In genomic region chr11:6297831-6298230, GRCh38 we compare ENCODE assay signal across 10 cellular contexts. TPM values are rescaled to one million over a fixed set of nuclear protein-coding genes. Genes with fewer than 3 reads are reported as not detected.
DNase-seq lines count a peak whose midpoint lies in the region; ATAC-seq and TF ChIP-seq lines count a peak whose summit lies in the region.
"Had no signal": no experiment of that assay in that cellular context is flagged by ENCODE, and none has a peak within 500 bp of the region (broad histone marks: within the 10 kb centered on the region; RNA-seq: fewer than 3 reads in every experiment).

No MANE protein-coding gene starts in this region.

- H3K4me3 ChIP-seq in GM06990 (replicated peaks; ENCODE audit: low read depth, low read length) = no peak overlapping the region
- no peak overlapping the region for H3K4me3 ChIP-seq in fibroblast of the aortic adventitia (ENCODE audit: low read depth, low read length)

- ATAC-seq in GM21367 (IDR thresholded peaks at IDR 0.05; ENCODE audit: unreplicated experiment) = no peak
- ATAC-seq in HG02759 (IDR thresholded peaks at IDR 0.05; ENCODE audit: unreplicated experiment) = no peak
- ATAC-seq: naive thymus-derived CD8-positive, alpha-beta T cell had no signal

- TF ChIP-seq CTCF in GM06990 (IDR thresholded peaks at IDR 0.05; ENCODE audit: insufficient read depth, low read length, poor library complexity, severe bottlenecking) (peak; percentile 38), fibroblast of the aortic adventitia (IDR thresholded peaks at IDR 0.05; ENCODE audit: insufficient read depth, low read length) (peak; percentile 54)

- DNase-seq in A172 (ENCODE audit: low spot score) = peak; percentile 19
- no peak for DNase-seq in GM06990 (ENCODE audit: extremely low read depth, insufficient read length)
- peak; percentile 15 for DNase-seq in OCI-M1 (lab: John Stamatoyannopoulos, UW)
- peak; percentile 36 for DNase-seq in fibroblast of the aortic adventitia (ENCODE audit: low read depth)
- DNase-seq in retina = no peak
- DNase-seq in SIG-M5 treated with dmso at 0.1 percent for 504 hours (lab: John Stamatoyannopoulos, UW; ENCODE audit: unreplicated experiment) = no peak
- DNase-seq: activated T-cell treated with anti-CD3 and anti-CD28 coated beads, Interleukin-2, amount 50 U/mL, for 1 hour had no signal

- H3K36me3 ChIP-seq in GM06990 (ENCODE audit: control insufficient read depth, insufficient read depth, low read length) = no peaks in the 10 kb centered on the region

- H3K27me3 ChIP-seq in GM06990 (replicated peaks; ENCODE audit: control insufficient read depth, insufficient read depth, low read length) = no peaks in the 10 kb centered on the region

RNA-seq across cellular contexts. Expression of gene CAVIN3, which starts 22.5 kb away (rescaled TPM):
- not detected in 2 replicates for total RNA-seq in A172 (2014; rRNA removed; shearing (Covaris generic))
- total RNA-seq in fibroblast of the aortic adventitia (ENCODE audit: low replicate concordance) = 323 and 888 TPM in 2 replicates
- total RNA-seq: naive thymus-derived CD8-positive, alpha-beta T cell had no signal

RNA-seq across cellular contexts. Expression of gene CCKBR, which starts 38.2 kb away (rescaled TPM):
- not detected in 2 replicates for total RNA-seq in A172 (2014; rRNA removed; shearing (Covaris generic))
- not detected in 2 replicates for total RNA-seq in fibroblast of the aortic adventitia (ENCODE audit: low replicate concordance)
- total RNA-seq: naive thymus-derived CD8-positive, alpha-beta T cell had no signal

RNA-seq across cellular contexts. Expression of gene CNGA4, which starts 58.9 kb away (rescaled TPM):
- 0.17 TPM in 1 of 2 replicates, not detected in the other for total RNA-seq in A172 (2014; rRNA removed; shearing (Covaris generic))
- total RNA-seq in fibroblast of the aortic adventitia (ENCODE audit: low replicate concordance) = not detected in 2 replicates

Comparison
In these comparisons a context has a peak if more than half of its experiments do, and no peak if none do; other contexts are left out.
1. DNase-seq: peak in A172 (single experiment), OCI-M1 (single experiment) and fibroblast of the aortic adventitia (single experiment); none in GM06990 (single experiment), retina (single experiment) and SIG-M5 treated with dmso at 0.1 percent for 504 hours (single experiment).
2. RNA of gene CAVIN3, which starts 22.5 kb away (total RNA-seq): 323 to 888 TPM in fibroblast of the aortic adventitia; not detected in A172; every median in the first group is over 100 times any median in the second.